12 cellular contexts compared by ENCODE assay signal in genomic region chr22:46008291-46008690, GRCh38. TPM values are rescaled to one million over a fixed set of nuclear protein-coding genes. Genes with fewer than 3 reads are reported as not detected.
DNase-seq lines count a peak whose midpoint lies in the region; ATAC-seq and TF ChIP-seq lines count a peak whose summit lies in the region.
"Had no signal": no experiment of that assay in that cellular context is flagged by ENCODE, and none has a peak within 500 bp of the region (broad histone marks: within the 10 kb centered on the region; RNA-seq: fewer than 3 reads in every experiment).

No MANE protein-coding gene starts in this region.

- no peaks in the 10 kb centered on the region for H3K9me3 ChIP-seq in neutrophil
- H3K9me3 ChIP-seq in upper lobe of right lung = no peaks in the 10 kb centered on the region

- DNase-seq in SHP77 (lab: John Stamatoyannopoulos, UW) (peak; percentile 92 to 93), SHP77 treated with DMSO at 0.1 percent for 48 hours (lab: John Stamatoyannopoulos, UW) (no peak), dorsolateral prefrontal cortex (peak in 1 of 10 donors; percentile 31), upper lobe of right lung (peak; percentile 63), NCI-H2107 (lab: John Stamatoyannopoulos, UW) (no peak)
- DNase-seq in activated naive CD4-positive, alpha-beta T cell treated with anti-CD3 and anti-CD28 coated beads for 36 hours = no peak
- DNase-seq in stimulated activated CD4-positive, alpha-beta T cell treated with anti-CD3 and anti-CD28 coated beads, Interleukin-2, amount 100 ng/mL, for 24 hours = no peak
- DNase-seq: naive B cell had no signal

- no peaks in the 10 kb centered on the region for H3K27me3 ChIP-seq in dorsolateral prefrontal cortex
- H3K27me3 ChIP-seq in neutrophil = no peaks in the 10 kb centered on the region
- H3K27me3 ChIP-seq in upper lobe of right lung = no peaks in the 10 kb centered on the region

- intact Hi-C loops in dorsolateral prefrontal cortex (cut with DNase I) = loop anchor here in 1 of 2 donors (10.0 kb wide), 1 partner anchor 537 kb away; no protein-coding TSS in a partner anchor
- intact Hi-C loops in upper lobe of right lung (cut with DNase I) = loop anchor here (10.0 kb wide), 1 partner anchor 67 kb away; no protein-coding TSS in a partner anchor
- intact Hi-C loops in activated naive CD4-positive, alpha-beta T cell treated with anti-CD3 and anti-CD28 coated beads for 36 hours (cut with micrococcal nuclease) = loop anchor here (5.0 kb wide), 1 partner anchor 304 kb away; no protein-coding TSS in a partner anchor

- peaks cover 59 to 61% of the 10 kb centered on the region in 2 experiments for H3K4me1 ChIP-seq in neutrophil (ENCODE audit: control insufficient read depth in 1 of 2, insufficient read depth in 1 of 2, low read depth in 1 of 2, low read length in 1 of 2)
- peaks cover 46% of the 10 kb centered on the region for H3K4me1 ChIP-seq in upper lobe of right lung

- H3K4me3 Mint-ChIP-seq in activated naive CD4-positive, alpha-beta T cell treated with anti-CD3 and anti-CD28 coated beads for 36 hours = no peak overlapping the region
- H3K4me3 Mint-ChIP-seq: naive B cell; T-helper 1 cell treated with Interleukin-12 subunit alpha and Interleukin-12 subunit beta and Interleukin-4 antibody, amounts not matched to agents 30 μg/mL and 1 μg/mL, for 36 hours had no signal

- ATAC-seq in upper lobe of right lung = no peak

- H3K4me3 ChIP-seq in dorsolateral prefrontal cortex (peak overlapping the region in 1 of 59 donors; percentile 3), neutrophil (ENCODE audit: low read depth in 1 of 2, low read length in 1 of 2) (no peak overlapping the region), upper lobe of right lung (no peak overlapping the region)

- CTCF ChIA-PET in activated naive CD4-positive, alpha-beta T cell treated with anti-CD3 and anti-CD28 coated beads for 36 hours (lab: Charles Lee) = interaction anchor here (0.6 to 10.3 kb wide), 6 partner anchors 13 to 296 kb away, joined by 3 to 209 read pairs (median 22); no protein-coding TSS in a partner anchor

- no peaks in the 10 kb centered on the region for H3K36me3 Mint-ChIP-seq in activated naive CD4-positive, alpha-beta T cell treated with anti-CD3 and anti-CD28 coated beads for 36 hours (ENCODE audit: low read depth)
- H3K36me3 Mint-ChIP-seq: naive B cell had no signal

- TF ChIP-seq CTCF in dorsolateral prefrontal cortex (IDR thresholded peaks at IDR 0.05 in 54 of 56, conservative IDR thresholded peaks at IDR 0.05 in 2 of 56; ENCODE audit: low read depth in 1 of 56, partially characterized antibody in 56 of 56) (no peak), neutrophil (IDR thresholded peaks at IDR 0.05) (no peak), upper lobe of right lung (IDR thresholded peaks at IDR 0.05) (no peak)

- no peaks in the 10 kb centered on the region for H3K27me3 Mint-ChIP-seq in activated naive CD4-positive, alpha-beta T cell treated with anti-CD3 and anti-CD28 coated beads for 36 hours (ENCODE audit: low read depth)

- H3K4me1 Mint-ChIP-seq in activated naive CD4-positive, alpha-beta T cell treated with anti-CD3 and anti-CD28 coated beads for 36 hours (ENCODE audit: low read depth) = peaks cover 12% of the 10 kb centered on the region

- H3K27ac ChIP-seq in dorsolateral prefrontal cortex (peak overlapping the region in 57 of 59 donors; percentile 23 to 94 (median 83)), neutrophil (peak overlapping the region; percentile 81), upper lobe of right lung (peak overlapping the region; percentile 94)
- H3K27ac ChIP-seq: 22Rv1 had no signal

- no peak overlapping the region for H3K27ac Mint-ChIP-seq in activated naive CD4-positive, alpha-beta T cell treated with anti-CD3 and anti-CD28 coated beads for 36 hours
- H3K27ac Mint-ChIP-seq: T-helper 1 cell treated with Interleukin-12 subunit alpha and Interleukin-12 subunit beta and Interleukin-4 antibody, amounts not matched to agents 30 μg/mL and 1 μg/mL, for 36 hours had no signal

- H3K9me3 Mint-ChIP-seq in activated naive CD4-positive, alpha-beta T cell treated with anti-CD3 and anti-CD28 coated beads for 36 hours = peaks cover 4% of the 10 kb centered on the region
- H3K9me3 Mint-ChIP-seq: T-helper 1 cell treated with Interleukin-12 subunit alpha and Interleukin-12 subunit beta and Interleukin-4 antibody, amounts not matched to agents 30 μg/mL and 1 μg/mL, for 36 hours had no signal

- H3K36me3 ChIP-seq in neutrophil = no peaks in the 10 kb centered on the region
- H3K36me3 ChIP-seq in upper lobe of right lung = no peaks in the 10 kb centered on the region

RNA-seq across cellular contexts. Expression of gene WNT7B, which starts 31.3 kb away (rescaled TPM):
- total RNA-seq in dorsolateral prefrontal cortex = 10 to 100 TPM in 1 of 120 experiments, 1 to 10 TPM in 118, under 1 TPM in 1; 0.67 to 11.8 (median 2.7) TPM
- 5.4 TPM for total RNA-seq in upper lobe of right lung
- total RNA-seq in activated naive CD4-positive, alpha-beta T cell treated with anti-CD3 and anti-CD28 coated beads for 36 hours = not detected
- total RNA-seq: G401 had no signal

Comparison
In these comparisons a context has a peak if more than half of its experiments do, and no peak if none do; other contexts are left out.
1. DNase-seq: peak in SHP77 (2 of 2) and upper lobe of right lung (single experiment); none in SHP77 treated with DMSO at 0.1 percent for 48 hours (single experiment), NCI-H2107 (single experiment), activated naive CD4-positive, alpha-beta T cell treated with anti-CD3 and anti-CD28 coated beads for 36 hours (single experiment) and stimulated activated CD4-positive, alpha-beta T cell treated with anti-CD3 and anti-CD28 coated beads, Interleukin-2, amount 100 ng/mL, for 24 hours (0 of 2).
2. Peak in every context shown above with its lines, with median percentiles within 50 percentile points of each other: H3K27ac ChIP-seq.